In genomic region chr16:23119570-23119969, GRCh38 we compare ENCODE assay signal across 15 cellular contexts. TPM values are rescaled to one million over a fixed set of nuclear protein-coding genes. Genes with fewer than 3 reads are reported as not detected.
DNase-seq lines count a peak whose midpoint lies in the region; ATAC-seq, FAIRE-seq and TF ChIP-seq lines count a peak whose summit lies in the region.
"Had no signal": no experiment of that assay in that cellular context is flagged by ENCODE, and none has a peak within 500 bp of the region (broad histone marks: within the 10 kb centered on the region; RNA-seq: fewer than 3 reads in every experiment).

No MANE protein-coding gene starts in this region.

- intact Hi-C loops in left ventricle myocardium inferior (cut with micrococcal nuclease): no loop called here
- intact Hi-C loops in right cardiac atrium (cut with DNase I): no loop called here
- intact Hi-C loops in mammary epithelial cell (cut with micrococcal nuclease): loop anchor here (1.0 kb wide), 1 partner anchor 26 kb away; no protein-coding TSS in a partner anchor
- intact Hi-C loops in vagina (cut with DNase I): no loop called here

- BruUV-seq in mammary epithelial cell (replicated peaks; lab: Mats Ljungman, UMichigan): no TSS peak

- H3K36me3 ChIP-seq in left ventricle myocardium inferior (no peaks in the 10 kb centered on the region), mammary epithelial cell (ENCODE audit: insufficient read depth, low read length) (no peaks in the 10 kb centered on the region), keratinocyte (ENCODE audit: control insufficient read depth in 2 of 2, extremely low read depth in 1 of 2, insufficient read depth in 2 of 2, low read length in 2 of 2) (no peaks in the 10 kb centered on the region), vagina (no peaks in the 10 kb centered on the region)
- H3K36me3 ChIP-seq: colonic mucosa, tibial nerve had no signal

- in situ Hi-C loops in mammary epithelial cell (cut with MboI; ENCODE audit: low sequenced_read_pairs in 2 of 2): no loop called here

- no peak overlapping the region for H3K9ac ChIP-seq in mammary epithelial cell (ENCODE audit: insufficient read depth, low read length)
- H3K9ac ChIP-seq in keratinocyte (ENCODE audit: control insufficient read depth, extremely low read depth, insufficient read depth, low read length): peak overlapping the region; percentile 2

- ATAC-seq in right cardiac atrium: no peak
- ATAC-seq: left colon had no signal

- 29% methylated on average over 2 of the region's 2 CpGs for WGBS in right cardiac atrium
- WGBS in mammary epithelial cell (ENCODE audit: low coverage, missing lambda C conversion rate): 0% methylated on average over 2 of the region's 2 CpGs

- H3K4me1 ChIP-seq in left ventricle myocardium inferior (peaks cover 87% of the 10 kb centered on the region), right cardiac atrium (ENCODE audit: control insufficient read depth, insufficient read depth, low read length) (peaks cover 3% of the 10 kb centered on the region), mammary epithelial cell (ENCODE audit: insufficient read depth, low read length) (peaks cover 47% of the 10 kb centered on the region), keratinocyte (ENCODE audit: control insufficient read depth, extremely low read depth, insufficient read depth, low read length) (peaks cover 68% of the 10 kb centered on the region), vagina (peaks cover 76% of the 10 kb centered on the region)
- H3K4me1 ChIP-seq: colonic mucosa had no signal

- CTCF ChIA-PET in mammary epithelial cell (lab: Charles Lee; ENCODE audit: low non-redundant PET): no interaction called here

- H3K9me3 ChIP-seq in left ventricle myocardium inferior (replicated peaks) (no peaks in the 10 kb centered on the region), right cardiac atrium (ENCODE audit: control insufficient read depth, low read length) (no peaks in the 10 kb centered on the region), mammary epithelial cell (replicated peaks; ENCODE audit: insufficient read depth, low read length) (no peaks in the 10 kb centered on the region), keratinocyte (ENCODE audit: control insufficient read depth, low read depth, low read length) (no peaks in the 10 kb centered on the region), vagina (no peaks in the 10 kb centered on the region)
- H3K9me3 ChIP-seq: colonic mucosa, tibial nerve had no signal

- peak; percentile 95 for FAIRE-seq in keratinocyte (lab: Jason Lieb, UNC)
- FAIRE-seq: A204.1 had no signal

- H4K20me1 ChIP-seq in mammary epithelial cell (ENCODE audit: insufficient read depth, low read length) (peaks cover 2% of the 10 kb centered on the region), keratinocyte (ENCODE audit: control insufficient read depth, extremely low read depth, insufficient read depth, low read length) (no peaks in the 10 kb centered on the region)

- DNase-seq in left ventricle myocardium inferior: no peak
- no peak for DNase-seq in right cardiac atrium
- DNase-seq in mammary epithelial cell: peak; percentile 70
- peak; percentile 21 for DNase-seq in keratinocyte (ENCODE audit: low read depth, low spot score)
- DNase-seq in vagina (ENCODE audit: extremely low spot score in 2 of 2): no peak
- DNase-seq in amniotic stem cell (lab: John Stamatoyannopoulos, UW): no peak
- no peak for DNase-seq in islet precursor cell
- DNase-seq in effector CD8-positive, alpha-beta T cell (lab: John Stamatoyannopoulos, UW): no peak
- DNase-seq: activated naive CD4-positive, alpha-beta T cell treated with anti-CD3 and anti-CD28 coated beads for 36 hours; colonic mucosa; left colon; NCI-H1417; SHP77 treated with DMSO at 0.1 percent for 48 hours had no signal

- peaks cover 98% of the 10 kb centered on the region for H3K79me2 ChIP-seq in mammary epithelial cell (ENCODE audit: insufficient read depth, low read length)
- H3K79me2 ChIP-seq in keratinocyte (ENCODE audit: control insufficient read depth, insufficient read depth, low read length): peaks cover 97% of the 10 kb centered on the region

- H3K4me2 ChIP-seq in mammary epithelial cell (ENCODE audit: insufficient read depth, low read depth, low read length) (peak overlapping the region; percentile 56), keratinocyte (ENCODE audit: control insufficient read depth, extremely low read depth, insufficient read depth, low read depth, low read length) (peak overlapping the region; percentile 55)

- H2AFZ ChIP-seq in mammary epithelial cell (ENCODE audit: low read depth, low read length): no peak overlapping the region
- no peak overlapping the region for H2AFZ ChIP-seq in keratinocyte (ENCODE audit: control insufficient read depth, low read length)

- dilution Hi-C loops in mammary epithelial cell (cut with HindIII; ENCODE audit: low sequenced_read_pairs): no loop called here
- dilution Hi-C loops in keratinocyte (cut with MboI; ENCODE audit: extremely low pct_ligation_motif_present, low sequenced_read_pairs): no loop called here

- H3K9me1 ChIP-seq in keratinocyte (ENCODE audit: control insufficient read depth, extremely low read depth, insufficient read depth, low read length): no peaks in the 10 kb centered on the region

- TF ChIP-seq CTCF in left ventricle myocardium inferior (IDR thresholded peaks at IDR 0.05; ENCODE audit: borderline replicate concordance) (no peak), mammary epithelial cell (conservative IDR thresholded peaks at IDR 0.05 in 1 of 2, IDR thresholded peaks at IDR 0.05 in 1 of 2; ENCODE audit: extremely low read depth in 1 of 2, insufficient read depth in 1 of 2, low read depth in 1 of 2, low read length in 2 of 2) (no peak), keratinocyte (optimal IDR thresholded peaks at IDR 0.05 in 1 of 3, IDR thresholded peaks at IDR 0.05 in 1 of 3, conservative IDR thresholded peaks at IDR 0.05 in 1 of 3; ENCODE audit: extremely low read depth in 1 of 3, insufficient read depth in 2 of 3, low read length in 3 of 3) (no peak), vagina (IDR thresholded peaks at IDR 0.05) (no peak)

- TF ChIP-seq POLR2A in vagina (IDR thresholded peaks at IDR 0.05): no peak

- H3K4me3 ChIP-seq in left ventricle myocardium inferior (no peak overlapping the region), right cardiac atrium (ENCODE audit: low read length) (no peak overlapping the region), mammary epithelial cell (replicated peaks in 1 of 3; ENCODE audit: insufficient read depth in 1 of 3, low read depth in 2 of 3, low read length in 3 of 3) (no peak overlapping the region), keratinocyte (ENCODE audit: control insufficient read depth in 2 of 3, extremely low read depth in 1 of 3, insufficient read depth in 2 of 3, low read depth in 1 of 3, low read length in 3 of 3) (no peak overlapping the region), vagina (no peak overlapping the region)
- H3K4me3 ChIP-seq: colonic mucosa, tibial nerve had no signal

- no peaks in the 10 kb centered on the region for H3K27me3 ChIP-seq in left ventricle myocardium inferior (ENCODE audit: low read depth)
- no peaks in the 10 kb centered on the region for H3K27me3 ChIP-seq in right cardiac atrium (ENCODE audit: control insufficient read depth, insufficient read depth)
- H3K27me3 ChIP-seq in mammary epithelial cell (ENCODE audit: insufficient read depth, low read length): no peaks in the 10 kb centered on the region
- H3K27me3 ChIP-seq in keratinocyte (ENCODE audit: control insufficient read depth, extremely low read depth, insufficient read depth, low read length): no peaks in the 10 kb centered on the region
- no peaks in the 10 kb centered on the region for H3K27me3 ChIP-seq in vagina
- H3K27me3 ChIP-seq: colonic mucosa, tibial nerve had no signal

- H3K27ac ChIP-seq in left ventricle myocardium inferior (replicated peaks) (peak overlapping the region; percentile 88), right cardiac atrium (ENCODE audit: low read length) (no peak overlapping the region), mammary epithelial cell (ENCODE audit: insufficient read depth, low read depth, low read length) (peak overlapping the region; percentile 68), keratinocyte (ENCODE audit: control insufficient read depth, insufficient read depth, low read length) (peak overlapping the region; percentile 84), vagina (peak overlapping the region; percentile 51)
- H3K27ac ChIP-seq: colonic mucosa, tibial nerve had no signal

RNA-seq across cellular contexts. Expression of gene USP31, which starts 29.7 kb away (rescaled TPM):
- total RNA-seq in left ventricle myocardium inferior: 28.2 TPM
- 10 to 100 TPM; 34.3 to 44.0 (median 37.3) TPM for total RNA-seq in right cardiac atrium
- polyA plus RNA-seq in right cardiac atrium: 12.8 TPM
- 10 to 100 TPM; 30.5 to 36.2 TPM for total RNA-seq in mammary epithelial cell
- polyA plus RNA-seq in mammary epithelial cell: 16.5 TPM
- polyA minus RNA-seq in mammary epithelial cell: 27.6 TPM
- 14.0 to 16.3 TPM (median 15.8 TPM) in 3 replicates for polyA plus RNA-seq in keratinocyte
- polyA plus RNA-seq in keratinocyte (2011; ENCODE audit: low read depth): 8.2 TPM
- 9.3 and 11.8 TPM in 2 replicates for polyA plus RNA-seq in keratinocyte (2011; cell fraction: cytosol; rRNA removed)
- 26.6 and 31.3 TPM in 2 replicates for polyA plus RNA-seq in keratinocyte (2011; cell fraction: nucleus; rRNA removed)
- 8.4 and 11.4 TPM in 2 replicates for polyA plus RNA-seq in keratinocyte (2012; ENCODE audit: low replicate concordance)
- 28.2 to 53.4 TPM (median 46.9 TPM) in 3 replicates for polyA minus RNA-seq in keratinocyte
- polyA minus RNA-seq in keratinocyte (2011; cell fraction: cytosol; rRNA and poly(A)+ RNA removed): 22.4 TPM
- 39.5 and 68.3 TPM in 2 replicates for polyA minus RNA-seq in keratinocyte (2011; cell fraction: nucleus; rRNA and poly(A)+ RNA removed)
- total RNA-seq in vagina: 32.2 TPM

Comparison
In these comparisons a context has a peak if more than half of its experiments do, and no peak if none do; other contexts are left out.
1. DNase-seq: peak in mammary epithelial cell (single experiment) and keratinocyte (single experiment); none in left ventricle myocardium inferior (single experiment), right cardiac atrium (0 of 3), vagina (0 of 2), amniotic stem cell (single experiment), islet precursor cell (single experiment) and effector CD8-positive, alpha-beta T cell (single experiment).